20 cellular contexts compared by ENCODE assay signal in genomic region chr2:104914509-104914908, GRCh38.
DNase-seq lines count a peak whose midpoint lies in the region; ATAC-seq lines count a peak whose summit lies in the region.
"Had no signal": no experiment of that assay in that cellular context is flagged by ENCODE, and none has a peak within 500 bp of the region (broad histone marks: within the 10 kb centered on the region; RNA-seq: fewer than 3 reads in every experiment).

No MANE protein-coding gene starts in this region.

- H3K27ac Mint-ChIP-seq in stimulated activated naive B cell treated with anti-CD40 and anti-IgM and Interleukin-4, amounts not matched to agents 10 μg/mL and 1 μg/mL and 100 μg/mL, for 72 hours = peak overlapping the region; percentile 6
- H3K27ac Mint-ChIP-seq: CD14-positive monocyte, T-helper 17 cell had no signal

- H3K27me3 Mint-ChIP-seq in stimulated activated naive B cell treated with anti-CD40 and anti-IgM and Interleukin-4, amounts not matched to agents 10 μg/mL and 1 μg/mL and 100 μg/mL, for 72 hours = peaks cover 0 to under 1% of the 10 kb centered on the region in 2 donors

- no peak for DNase-seq in stimulated activated naive B cell treated with anti-CD40 and anti-IgM and Interleukin-4, amounts not matched to agents 10 μg/mL and 1 μg/mL and 100 μg/mL, for 72 hours
- no peak for DNase-seq in DMS153 treated with DMSO at 0.1 percent for 48 hours (lab: John Stamatoyannopoulos, UW; ENCODE audit: unreplicated experiment)
- DNase-seq: COR-L47, GM23248, KG1, NCI-H1436 treated with DMSO at 0.1 percent for 48 hours, NCI-H2081, NCI-H510A, NCI-H774, PC-9, SJCRH30, T-helper 17 cell had no signal

- ATAC-seq in GM18868 (IDR thresholded peaks at IDR 0.05; ENCODE audit: unreplicated experiment) = peak; percentile 84
- peak; percentile 60 for ATAC-seq in HG02610 (IDR thresholded peaks at IDR 0.05; ENCODE audit: unreplicated experiment)
- ATAC-seq in HG03442 (IDR thresholded peaks at IDR 0.05; ENCODE audit: unreplicated experiment) = peak; percentile 82
- ATAC-seq in stimulated activated naive B cell treated with anti-CD40 and anti-IgM and Interleukin-4, amounts not matched to agents 10 μg/mL and 1 μg/mL and 100 μg/mL, for 72 hours (replicated peaks) = peak in 1 of 2 donors; percentile 60
- ATAC-seq in GM18517 (IDR thresholded peaks at IDR 0.05; ENCODE audit: unreplicated experiment) = no peak
- ATAC-seq in GM21528 (IDR thresholded peaks at IDR 0.05; ENCODE audit: low FRiP score, unreplicated experiment) = no peak
- ATAC-seq: HCT116, HepG2, T-helper 17 cell had no signal

- H3K4me1 Mint-ChIP-seq in stimulated activated naive B cell treated with anti-CD40 and anti-IgM and Interleukin-4, amounts not matched to agents 10 μg/mL and 1 μg/mL and 100 μg/mL, for 72 hours = peaks cover 6 to 9% of the 10 kb centered on the region in 2 donors
- H3K4me1 Mint-ChIP-seq: CD14-positive monocyte, T-helper 17 cell had no signal

- H3K36me3 Mint-ChIP-seq in stimulated activated naive B cell treated with anti-CD40 and anti-IgM and Interleukin-4, amounts not matched to agents 10 μg/mL and 1 μg/mL and 100 μg/mL, for 72 hours = no peaks in the 10 kb centered on the region
- H3K36me3 Mint-ChIP-seq: CD14-positive monocyte had no signal

- H3K9me3 Mint-ChIP-seq in stimulated activated naive B cell treated with anti-CD40 and anti-IgM and Interleukin-4, amounts not matched to agents 10 μg/mL and 1 μg/mL and 100 μg/mL, for 72 hours = no peaks in the 10 kb centered on the region

- H3K4me3 Mint-ChIP-seq in stimulated activated naive B cell treated with anti-CD40 and anti-IgM and Interleukin-4, amounts not matched to agents 10 μg/mL and 1 μg/mL and 100 μg/mL, for 72 hours = no peak overlapping the region
- H3K4me3 Mint-ChIP-seq: CD14-positive monocyte, T-helper 17 cell had no signal

Comparison
In these comparisons a context has a peak if more than half of its experiments do, and no peak if none do; other contexts are left out.
1. ATAC-seq: peak in GM18868 (single experiment), HG02610 (single experiment) and HG03442 (single experiment); none in GM18517 (single experiment) and GM21528 (single experiment).